9 cellular contexts compared by ENCODE assay signal in genomic region chr20:41172296-41173140, GRCh38. TPM values are rescaled to one million over a fixed set of nuclear protein-coding genes. Genes with fewer than 3 reads are reported as not detected.
DNase-seq lines count a peak whose midpoint lies in the region; ATAC-seq and TF ChIP-seq lines count a peak whose summit lies in the region.
"Had no signal": no experiment of that assay in that cellular context is flagged by ENCODE, and none has a peak within 500 bp of the region (broad histone marks: within the 10 kb centered on the region; RNA-seq: fewer than 3 reads in every experiment).

No MANE protein-coding gene starts in this region.

- peaks cover 0 to 2% (median 0%) of the 10 kb centered on the region in 5 donors for H3K27me3 Mint-ChIP-seq in naive thymus-derived CD8-positive, alpha-beta T cell

- TF ChIP-seq CTCF in uterus (IDR thresholded peaks at IDR 0.05), result no peak

- intact Hi-C loops in uterus (cut with DNase I; ENCODE audit: low total_unique reads), result loop anchor here (2.0 to 5.0 kb wide), 2 partner anchors 60 to 168 kb away; partner anchors contain the start of gene LPIN3

- TF ChIP-seq POLR2A in uterus (IDR thresholded peaks at IDR 0.05), result no peak

- H3K36me3 Mint-ChIP-seq in naive thymus-derived CD8-positive, alpha-beta T cell, result peaks cover 0 to 90% (median 6%) of the 10 kb centered on the region in 3 donors

- POLR2A ChIA-PET in naive thymus-derived CD8-positive, alpha-beta T cell (lab: Charles Lee), result interaction anchor here (0.5 to 7.5 kb wide), 5 partner anchors 16 to 168 kb away, joined by 3 to 83 read pairs (median 4); partner anchors contain the start of genes LPIN3 and PLCG1

- H3K4me1 Mint-ChIP-seq in naive thymus-derived CD8-positive, alpha-beta T cell, result peaks cover 31 to 58% (median 45%) of the 10 kb centered on the region in 4 donors
- H3K4me1 Mint-ChIP-seq: mesothelial cell of epicardium had no signal

- no peaks in the 10 kb centered on the region for H3K27me3 ChIP-seq in ectodermal cell (ENCODE audit: control insufficient read depth, insufficient read depth, low read length, poor library complexity, severe bottlenecking)
- H3K27me3 ChIP-seq in uterus, result no peaks in the 10 kb centered on the region

- H3K4me3 Mint-ChIP-seq in naive thymus-derived CD8-positive, alpha-beta T cell, result peak overlapping the region in 3 of 10 donors; percentile 11 to 50 (median 26)
- H3K4me3 Mint-ChIP-seq: mesothelial cell of epicardium had no signal

- H3K27ac ChIP-seq in ectodermal cell (ENCODE audit: insufficient read depth, low read depth, low read length, poor library complexity, severe bottlenecking) (peak overlapping the region; percentile 16), uterus (peak overlapping the region; percentile 71 to 85)

- H3K4me1 ChIP-seq in ectodermal cell (ENCODE audit: control insufficient read depth, insufficient read depth, low read length), result peaks cover 14% of the 10 kb centered on the region
- H3K4me1 ChIP-seq in uterus, result peaks cover 0 to 6% of the 10 kb centered on the region in 2 donors

- peak overlapping the region; percentile 80 to 96 (median 90) for H3K27ac Mint-ChIP-seq in naive thymus-derived CD8-positive, alpha-beta T cell
- H3K27ac Mint-ChIP-seq: mesothelial cell of epicardium had no signal

- H3K9me3 Mint-ChIP-seq in naive thymus-derived CD8-positive, alpha-beta T cell, result no peaks in the 10 kb centered on the region
- H3K9me3 Mint-ChIP-seq: mesothelial cell of epicardium had no signal

- H3K4me3 ChIP-seq in ectodermal cell (ENCODE audit: insufficient read depth, low read depth, low read length) (no peak overlapping the region), uterus (no peak overlapping the region)

- peaks cover 65% of the 10 kb centered on the region for H3K36me3 ChIP-seq in ectodermal cell (ENCODE audit: control insufficient read depth, insufficient read depth, low read length)
- no peaks in the 10 kb centered on the region for H3K36me3 ChIP-seq in uterus

- DNase-seq in activated naive CD4-positive, alpha-beta T cell treated with Interleukin-2 at 50 U/mL for 16 hours, result peak; percentile 0
- no peak for DNase-seq in activated naive CD4-positive, alpha-beta T cell (lab: John Stamatoyannopoulos, UW)
- peak in 1 of 10 donors; percentile 18 for DNase-seq in naive thymus-derived CD8-positive, alpha-beta T cell
- DNase-seq in uterus (peak; percentile 31 to 50), mucosa of gallbladder (ENCODE audit: low spot score) (no peak), DMS 273 treated with DMSO at 0.1 percent for 48 hours (lab: John Stamatoyannopoulos, UW) (no peak)
- DNase-seq in stimulated activated naive CD4-positive, alpha-beta T cell treated with Interleukin-2 at 50 U/mL for 16 hours (lab: John Stamatoyannopoulos, UW), result no peak

- peak; percentile 49 to 51 for ATAC-seq in naive thymus-derived CD8-positive, alpha-beta T cell

- 93% methylated on average over 18 of the region's 18 CpGs for WGBS in ectodermal cell, 2 experiments

- H3K9me3 ChIP-seq in ectodermal cell (ENCODE audit: control insufficient read depth, low read length) (no peaks in the 10 kb centered on the region), uterus (no peaks in the 10 kb centered on the region)

RNA-seq across cellular contexts. Expression of gene PLCG1, which starts 35.2 kb away (rescaled TPM):
- 276 TPM for polyA plus RNA-seq in ectodermal cell (2013, experiment 1 of 4)
- 285 TPM for polyA plus RNA-seq in ectodermal cell (2013, experiment 2 of 4)
- polyA plus RNA-seq in ectodermal cell (2013, experiment 3 of 4), result 199 TPM
- 259 TPM for polyA plus RNA-seq in ectodermal cell (2013, experiment 4 of 4)
- 100 to 1,000 TPM; 384 to 393 TPM for total RNA-seq in naive thymus-derived CD8-positive, alpha-beta T cell
- 10 to 100 TPM; 37.4 to 92.5 (median 53.2) TPM for polyA plus RNA-seq in naive thymus-derived CD8-positive, alpha-beta T cell
- total RNA-seq in uterus (100 to 1,000 TPM in 3 of 4 donors, 10 to 100 TPM in 1; 38.8 to 180 (median 138) TPM), mucosa of gallbladder (138 TPM)

Comparison
In these comparisons a context has a peak if more than half of its experiments do, and no peak if none do; other contexts are left out.
1. DNase-seq: peak in activated naive CD4-positive, alpha-beta T cell treated with Interleukin-2 at 50 U/mL for 16 hours (single experiment) and uterus (2 of 2); none in activated naive CD4-positive, alpha-beta T cell (0 of 4), mucosa of gallbladder (single experiment), stimulated activated naive CD4-positive, alpha-beta T cell treated with Interleukin-2 at 50 U/mL for 16 hours (single experiment) and DMS 273 treated with DMSO at 0.1 percent for 48 hours (single experiment).